In the genomic region with DNA sequence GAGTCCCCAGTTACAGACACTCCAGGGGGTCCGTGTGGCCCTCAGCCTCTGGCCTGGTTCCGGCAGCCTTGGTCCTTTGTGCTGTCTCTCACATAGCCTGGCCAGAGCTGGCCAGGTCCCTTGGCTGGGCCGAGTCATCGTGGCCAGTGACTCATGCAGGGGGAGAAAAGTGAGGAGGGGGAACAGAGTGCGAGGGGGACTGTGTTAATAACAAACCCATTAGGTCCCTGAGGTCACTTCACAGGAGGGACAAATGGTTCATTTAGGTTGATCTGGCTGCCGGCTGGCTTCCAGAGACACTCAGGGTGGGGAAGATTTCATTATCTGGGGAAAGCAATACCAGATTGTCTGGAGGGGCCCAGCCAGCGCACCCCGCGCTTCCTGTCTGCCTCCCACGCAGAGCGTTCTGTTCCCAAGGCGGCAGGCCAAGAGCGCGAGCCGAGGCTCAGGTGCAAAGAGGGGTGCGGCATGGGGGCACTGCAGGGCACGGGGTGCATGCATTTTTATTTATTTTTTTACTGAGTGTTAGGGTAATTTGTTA, we compare ENCODE assay signal across 1 cellular context.
TF ChIP-seq lines count a peak whose summit lies in the region.

No MANE protein-coding gene starts in this region.

TF ChIP-seq in K562, 482 proteins besides CTCF, POLR2A, EP300 and RAD21 (continued from another document and continues in another):
- TF ChIP-seq, protein P1, sequence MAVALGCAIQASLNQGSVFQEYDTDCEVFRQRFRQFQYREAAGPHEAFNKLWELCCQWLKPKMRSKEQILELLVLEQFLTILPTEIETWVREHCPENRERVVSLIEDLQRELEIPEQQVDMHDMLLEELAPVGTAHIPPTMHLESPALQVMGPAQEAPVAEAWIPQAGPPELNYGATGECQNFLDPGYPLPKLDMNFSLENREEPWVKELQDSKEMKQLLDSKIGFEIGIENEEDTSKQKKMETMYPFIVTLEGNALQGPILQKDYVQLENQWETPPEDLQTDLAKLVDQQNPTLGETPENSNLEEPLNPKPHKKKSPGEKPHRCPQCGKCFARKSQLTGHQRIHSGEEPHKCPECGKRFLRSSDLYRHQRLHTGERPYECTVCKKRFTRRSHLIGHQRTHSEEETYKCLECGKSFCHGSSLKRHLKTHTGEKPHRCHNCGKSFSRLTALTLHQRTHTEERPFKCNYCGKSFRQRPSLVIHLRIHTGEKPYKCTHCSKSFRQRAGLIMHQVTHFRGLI (CRISPR knock-in tag; IDR thresholded peaks at IDR 0.05), result no peak
- TF ChIP-seq EZH2 (IDR thresholded peaks at IDR 0.05; ENCODE audit: borderline replicate concordance, low read depth, low read length) (no peak), STAT5A (IDR thresholded peaks at IDR 0.05; ENCODE audit: borderline replicate concordance, low read length) (peak; percentile 90), ZNF717 (CRISPR knock-in tag; IDR thresholded peaks at IDR 0.05) (no peak), DMBX1 (CRISPR knock-in tag; IDR thresholded peaks at IDR 0.05; ENCODE audit: borderline replicate concordance) (peak; percentile 87), SNRNP70 (optimal IDR thresholded peaks at IDR 0.05; ENCODE audit: low read depth, low read length) (no peak), ETV1 (tag; conservative IDR thresholded peaks at IDR 0.05; ENCODE audit: low read depth) (peak; percentile 97), ZNF165 (CRISPR knock-in tag; IDR thresholded peaks at IDR 0.05; ENCODE audit: borderline replicate concordance) (no peak), ZNF77 (CRISPR knock-in tag; IDR thresholded peaks at IDR 0.05) (no peak), ASH1L (IDR thresholded peaks at IDR 0.05; ENCODE audit: borderline replicate concordance, low read depth, partially characterized antibody) (no peak), ZNF76 (CRISPR knock-in tag; IDR thresholded peaks at IDR 0.05; ENCODE audit: borderline replicate concordance) (no peak), RBM22 (IDR thresholded peaks at IDR 0.05; ENCODE audit: low read depth, low read length, poor library complexity, severe bottlenecking) (no peak), MEF2D (tag; conservative IDR thresholded peaks at IDR 0.05; ENCODE audit: low read depth) (0 out of 2 replicates have a peak, but pooled peaks have one; percentile 30), JUN (IDR thresholded peaks at IDR 0.05; ENCODE audit: borderline replicate concordance, low read depth, low read length) (peak; percentile 97), JUN (CRISPR knock-in tag; IDR thresholded peaks at IDR 0.05; ENCODE audit: borderline replicate concordance) (peak; percentile 84; the same call in 1 of the 2 replicates), HDAC3 (IDR thresholded peaks at IDR 0.05; ENCODE audit: borderline replicate concordance, partially characterized antibody) (peak; percentile 96), KAT2B (IDR thresholded peaks at IDR 0.05; ENCODE audit: low read depth, low read length) (no peak), NFXL1 (CRISPR knock-in tag; IDR thresholded peaks at IDR 0.05) (no peak), MCM3 (IDR thresholded peaks at IDR 0.05) (no peak), GABPB1 (CRISPR knock-in tag; IDR thresholded peaks at IDR 0.05) (peak; percentile 76), SAFB (IDR thresholded peaks at IDR 0.05; ENCODE audit: borderline replicate concordance, low read depth, low read length) (no peak), SMARCA4 (IDR thresholded peaks at IDR 0.05) (peak; percentile 96), TCFL5 (CRISPR knock-in tag; conservative IDR thresholded peaks at IDR 0.05) (no peak)
- TF ChIP-seq, protein P2, sequence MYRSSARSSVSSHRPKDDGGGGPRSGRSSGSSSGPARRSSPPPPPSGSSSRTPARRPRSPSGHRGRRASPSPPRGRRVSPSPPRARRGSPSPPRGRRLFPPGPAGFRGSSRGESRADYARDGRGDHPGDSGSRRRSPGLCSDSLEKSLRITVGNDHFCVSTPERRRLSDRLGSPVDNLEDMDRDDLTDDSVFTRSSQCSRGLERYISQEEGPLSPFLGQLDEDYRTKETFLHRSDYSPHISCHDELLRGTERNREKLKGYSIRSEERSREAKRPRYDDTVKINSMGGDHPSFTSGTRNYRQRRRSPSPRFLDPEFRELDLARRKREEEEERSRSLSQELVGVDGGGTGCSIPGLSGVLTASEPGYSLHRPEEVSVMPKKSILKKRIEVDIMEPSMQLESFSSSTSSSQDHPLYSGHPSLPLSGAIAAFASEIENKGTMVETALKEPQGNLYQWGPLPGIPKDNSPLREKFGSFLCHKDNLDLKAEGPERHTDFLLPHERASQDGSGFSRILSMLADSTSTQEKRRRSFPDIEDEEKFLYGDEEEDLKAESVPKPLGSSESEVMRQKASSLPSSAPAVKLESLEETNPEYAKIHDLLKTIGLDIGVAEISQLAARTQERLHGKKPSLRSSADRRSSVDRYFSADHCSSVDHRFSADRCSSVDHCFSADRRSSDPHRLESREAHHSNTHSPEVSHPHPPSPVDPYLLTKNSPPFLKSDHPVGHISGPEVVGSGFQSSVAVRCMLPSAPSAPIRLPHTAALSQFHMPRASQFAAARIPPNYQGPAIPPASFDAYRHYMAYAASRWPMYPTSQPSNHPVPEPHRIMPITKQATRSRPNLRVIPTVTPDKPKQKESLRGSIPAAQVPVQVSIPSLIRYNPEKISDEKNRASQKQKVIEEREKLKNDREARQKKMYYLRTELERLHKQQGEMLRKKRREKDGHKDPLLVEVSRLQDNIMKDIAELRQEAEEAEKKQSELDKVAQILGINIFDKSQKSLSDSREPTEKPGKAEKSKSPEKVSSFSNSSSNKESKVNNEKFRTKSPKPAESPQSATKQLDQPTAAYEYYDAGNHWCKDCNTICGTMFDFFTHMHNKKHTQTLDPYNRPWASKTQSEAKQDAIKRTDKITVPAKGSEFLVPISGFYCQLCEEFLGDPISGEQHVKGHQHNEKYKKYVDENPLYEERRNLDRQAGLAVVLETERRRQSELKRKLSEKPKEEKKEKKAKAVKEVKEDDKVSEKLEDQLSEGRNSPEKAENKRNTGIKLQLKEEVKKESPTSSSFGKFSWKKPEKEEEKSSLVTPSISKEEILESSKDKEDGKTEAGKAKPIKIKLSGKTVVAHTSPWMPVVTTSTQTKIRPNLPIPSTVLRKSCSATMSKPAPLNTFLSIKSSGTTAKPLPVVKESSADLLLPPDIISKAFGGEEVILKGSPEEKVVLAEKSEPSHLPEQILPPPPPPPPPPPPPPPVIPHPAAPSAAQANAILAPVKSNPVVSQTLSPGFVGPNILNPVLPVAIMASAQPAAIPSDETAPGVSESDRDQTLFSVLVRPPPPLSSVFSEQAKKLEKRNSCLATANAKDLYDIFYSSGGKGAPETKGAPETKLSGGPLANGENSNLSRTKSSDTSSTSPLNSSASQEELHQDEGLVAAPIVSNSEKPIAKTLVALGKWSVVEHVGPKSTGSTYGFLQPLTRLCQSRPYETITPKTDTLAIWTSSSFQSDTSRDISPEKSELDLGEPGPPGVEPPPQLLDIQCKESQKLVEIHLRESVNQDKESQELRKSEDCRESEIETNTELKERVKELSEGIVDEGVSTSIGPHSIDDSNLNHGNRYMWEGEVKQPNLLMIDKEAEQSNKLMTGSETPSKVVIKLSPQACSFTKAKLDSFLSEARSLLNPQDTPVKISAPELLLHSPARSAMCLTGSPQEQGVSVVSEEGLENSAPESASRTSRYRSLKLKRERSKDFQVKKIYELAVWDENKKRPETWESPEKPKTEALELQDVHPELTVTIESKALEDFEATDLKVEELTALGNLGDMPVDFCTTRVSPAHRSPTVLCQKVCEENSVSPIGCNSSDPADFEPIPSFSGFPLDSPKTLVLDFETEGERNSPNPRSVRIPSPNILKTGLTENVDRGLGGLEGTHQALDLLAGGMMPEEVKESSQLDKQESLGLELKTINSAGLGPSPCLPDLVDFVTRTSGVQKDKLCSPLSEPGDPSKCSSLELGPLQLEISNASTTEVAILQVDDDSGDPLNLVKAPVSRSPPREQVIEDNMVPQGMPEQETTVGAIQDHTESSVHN (IDR thresholded peaks at IDR 0.05; ENCODE audit: borderline replicate concordance in 1 of 2, low read depth in 1 of 2), result no peak
- TF ChIP-seq, protein P3, sequence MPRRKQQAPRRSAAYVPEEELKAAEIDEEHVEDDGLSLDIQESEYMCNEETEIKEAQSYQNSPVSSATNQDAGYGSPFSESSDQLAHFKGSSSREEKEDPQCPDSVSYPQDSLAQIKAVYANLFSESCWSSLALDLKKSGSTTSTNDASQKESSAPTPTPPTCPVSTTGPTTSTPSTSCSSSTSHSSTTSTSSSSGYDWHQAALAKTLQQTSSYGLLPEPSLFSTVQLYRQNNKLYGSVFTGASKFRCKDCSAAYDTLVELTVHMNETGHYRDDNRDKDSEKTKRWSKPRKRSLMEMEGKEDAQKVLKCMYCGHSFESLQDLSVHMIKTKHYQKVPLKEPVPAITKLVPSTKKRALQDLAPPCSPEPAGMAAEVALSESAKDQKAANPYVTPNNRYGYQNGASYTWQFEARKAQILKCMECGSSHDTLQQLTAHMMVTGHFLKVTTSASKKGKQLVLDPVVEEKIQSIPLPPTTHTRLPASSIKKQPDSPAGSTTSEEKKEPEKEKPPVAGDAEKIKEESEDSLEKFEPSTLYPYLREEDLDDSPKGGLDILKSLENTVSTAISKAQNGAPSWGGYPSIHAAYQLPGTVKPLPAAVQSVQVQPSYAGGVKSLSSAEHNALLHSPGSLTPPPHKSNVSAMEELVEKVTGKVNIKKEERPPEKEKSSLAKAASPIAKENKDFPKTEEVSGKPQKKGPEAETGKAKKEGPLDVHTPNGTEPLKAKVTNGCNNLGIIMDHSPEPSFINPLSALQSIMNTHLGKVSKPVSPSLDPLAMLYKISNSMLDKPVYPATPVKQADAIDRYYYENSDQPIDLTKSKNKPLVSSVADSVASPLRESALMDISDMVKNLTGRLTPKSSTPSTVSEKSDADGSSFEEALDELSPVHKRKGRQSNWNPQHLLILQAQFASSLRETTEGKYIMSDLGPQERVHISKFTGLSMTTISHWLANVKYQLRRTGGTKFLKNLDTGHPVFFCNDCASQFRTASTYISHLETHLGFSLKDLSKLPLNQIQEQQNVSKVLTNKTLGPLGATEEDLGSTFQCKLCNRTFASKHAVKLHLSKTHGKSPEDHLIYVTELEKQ (CRISPR knock-in tag; IDR thresholded peaks at IDR 0.05), result no peak
- TF ChIP-seq, protein P4, sequence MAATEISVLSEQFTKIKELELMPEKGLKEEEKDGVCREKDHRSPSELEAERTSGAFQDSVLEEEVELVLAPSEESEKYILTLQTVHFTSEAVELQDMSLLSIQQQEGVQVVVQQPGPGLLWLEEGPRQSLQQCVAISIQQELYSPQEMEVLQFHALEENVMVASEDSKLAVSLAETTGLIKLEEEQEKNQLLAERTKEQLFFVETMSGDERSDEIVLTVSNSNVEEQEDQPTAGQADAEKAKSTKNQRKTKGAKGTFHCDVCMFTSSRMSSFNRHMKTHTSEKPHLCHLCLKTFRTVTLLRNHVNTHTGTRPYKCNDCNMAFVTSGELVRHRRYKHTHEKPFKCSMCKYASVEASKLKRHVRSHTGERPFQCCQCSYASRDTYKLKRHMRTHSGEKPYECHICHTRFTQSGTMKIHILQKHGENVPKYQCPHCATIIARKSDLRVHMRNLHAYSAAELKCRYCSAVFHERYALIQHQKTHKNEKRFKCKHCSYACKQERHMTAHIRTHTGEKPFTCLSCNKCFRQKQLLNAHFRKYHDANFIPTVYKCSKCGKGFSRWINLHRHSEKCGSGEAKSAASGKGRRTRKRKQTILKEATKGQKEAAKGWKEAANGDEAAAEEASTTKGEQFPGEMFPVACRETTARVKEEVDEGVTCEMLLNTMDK (IDR thresholded peaks at IDR 0.05; ENCODE audit: borderline replicate concordance, insufficient read depth, low read depth, low read length, poor library complexity, severe bottlenecking), result no peak
- TF ChIP-seq, protein P5, sequence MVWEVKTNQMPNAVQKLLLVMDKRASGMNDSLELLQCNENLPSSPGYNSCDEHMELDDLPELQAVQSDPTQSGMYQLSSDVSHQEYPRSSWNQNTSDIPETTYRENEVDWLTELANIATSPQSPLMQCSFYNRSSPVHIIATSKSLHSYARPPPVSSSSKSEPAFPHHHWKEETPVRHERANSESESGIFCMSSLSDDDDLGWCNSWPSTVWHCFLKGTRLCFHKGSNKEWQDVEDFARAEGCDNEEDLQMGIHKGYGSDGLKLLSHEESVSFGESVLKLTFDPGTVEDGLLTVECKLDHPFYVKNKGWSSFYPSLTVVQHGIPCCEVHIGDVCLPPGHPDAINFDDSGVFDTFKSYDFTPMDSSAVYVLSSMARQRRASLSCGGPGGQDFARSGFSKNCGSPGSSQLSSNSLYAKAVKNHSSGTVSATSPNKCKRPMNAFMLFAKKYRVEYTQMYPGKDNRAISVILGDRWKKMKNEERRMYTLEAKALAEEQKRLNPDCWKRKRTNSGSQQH (CRISPR knock-in tag; IDR thresholded peaks at IDR 0.05), result no peak
- TF ChIP-seq, protein P6, sequence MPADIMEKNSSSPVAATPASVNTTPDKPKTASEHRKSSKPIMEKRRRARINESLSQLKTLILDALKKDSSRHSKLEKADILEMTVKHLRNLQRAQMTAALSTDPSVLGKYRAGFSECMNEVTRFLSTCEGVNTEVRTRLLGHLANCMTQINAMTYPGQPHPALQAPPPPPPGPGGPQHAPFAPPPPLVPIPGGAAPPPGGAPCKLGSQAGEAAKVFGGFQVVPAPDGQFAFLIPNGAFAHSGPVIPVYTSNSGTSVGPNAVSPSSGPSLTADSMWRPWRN (IDR thresholded peaks at IDR 0.05; ENCODE audit: low read depth), result peak; percentile 96
- TF ChIP-seq, protein P7, sequence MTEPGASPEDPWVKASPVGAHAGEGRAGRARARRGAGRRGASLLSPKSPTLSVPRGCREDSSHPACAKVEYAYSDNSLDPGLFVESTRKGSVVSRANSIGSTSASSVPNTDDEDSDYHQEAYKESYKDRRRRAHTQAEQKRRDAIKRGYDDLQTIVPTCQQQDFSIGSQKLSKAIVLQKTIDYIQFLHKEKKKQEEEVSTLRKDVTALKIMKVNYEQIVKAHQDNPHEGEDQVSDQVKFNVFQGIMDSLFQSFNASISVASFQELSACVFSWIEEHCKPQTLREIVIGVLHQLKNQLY (CRISPR knock-in tag; conservative IDR thresholded peaks at IDR 0.05), result no peak
- TF ChIP-seq, protein P8, sequence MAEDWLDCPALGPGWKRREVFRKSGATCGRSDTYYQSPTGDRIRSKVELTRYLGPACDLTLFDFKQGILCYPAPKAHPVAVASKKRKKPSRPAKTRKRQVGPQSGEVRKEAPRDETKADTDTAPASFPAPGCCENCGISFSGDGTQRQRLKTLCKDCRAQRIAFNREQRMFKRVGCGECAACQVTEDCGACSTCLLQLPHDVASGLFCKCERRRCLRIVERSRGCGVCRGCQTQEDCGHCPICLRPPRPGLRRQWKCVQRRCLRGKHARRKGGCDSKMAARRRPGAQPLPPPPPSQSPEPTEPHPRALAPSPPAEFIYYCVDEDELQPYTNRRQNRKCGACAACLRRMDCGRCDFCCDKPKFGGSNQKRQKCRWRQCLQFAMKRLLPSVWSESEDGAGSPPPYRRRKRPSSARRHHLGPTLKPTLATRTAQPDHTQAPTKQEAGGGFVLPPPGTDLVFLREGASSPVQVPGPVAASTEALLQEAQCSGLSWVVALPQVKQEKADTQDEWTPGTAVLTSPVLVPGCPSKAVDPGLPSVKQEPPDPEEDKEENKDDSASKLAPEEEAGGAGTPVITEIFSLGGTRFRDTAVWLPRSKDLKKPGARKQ (CRISPR knock-in tag; IDR thresholded peaks at IDR 0.05), result no peak
- TF ChIP-seq, protein P9, sequence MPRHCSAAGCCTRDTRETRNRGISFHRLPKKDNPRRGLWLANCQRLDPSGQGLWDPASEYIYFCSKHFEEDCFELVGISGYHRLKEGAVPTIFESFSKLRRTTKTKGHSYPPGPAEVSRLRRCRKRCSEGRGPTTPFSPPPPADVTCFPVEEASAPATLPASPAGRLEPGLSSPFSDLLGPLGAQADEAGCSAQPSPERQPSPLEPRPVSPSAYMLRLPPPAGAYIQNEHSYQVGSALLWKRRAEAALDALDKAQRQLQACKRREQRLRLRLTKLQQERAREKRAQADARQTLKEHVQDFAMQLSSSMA (CRISPR knock-in tag; IDR thresholded peaks at IDR 0.05), result no peak
- TF ChIP-seq, protein P10, sequence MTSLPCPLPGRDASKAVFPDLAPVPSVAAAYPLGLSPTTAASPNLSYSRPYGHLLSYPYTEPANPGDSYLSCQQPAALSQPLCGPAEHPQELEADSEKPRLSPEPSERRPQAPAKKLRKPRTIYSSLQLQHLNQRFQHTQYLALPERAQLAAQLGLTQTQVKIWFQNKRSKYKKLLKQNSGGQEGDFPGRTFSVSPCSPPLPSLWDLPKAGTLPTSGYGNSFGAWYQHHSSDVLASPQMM (CRISPR knock-in tag; IDR thresholded peaks at IDR 0.05), result no peak
